8 cellular contexts compared by ENCODE assay signal in the genomic region with DNA sequence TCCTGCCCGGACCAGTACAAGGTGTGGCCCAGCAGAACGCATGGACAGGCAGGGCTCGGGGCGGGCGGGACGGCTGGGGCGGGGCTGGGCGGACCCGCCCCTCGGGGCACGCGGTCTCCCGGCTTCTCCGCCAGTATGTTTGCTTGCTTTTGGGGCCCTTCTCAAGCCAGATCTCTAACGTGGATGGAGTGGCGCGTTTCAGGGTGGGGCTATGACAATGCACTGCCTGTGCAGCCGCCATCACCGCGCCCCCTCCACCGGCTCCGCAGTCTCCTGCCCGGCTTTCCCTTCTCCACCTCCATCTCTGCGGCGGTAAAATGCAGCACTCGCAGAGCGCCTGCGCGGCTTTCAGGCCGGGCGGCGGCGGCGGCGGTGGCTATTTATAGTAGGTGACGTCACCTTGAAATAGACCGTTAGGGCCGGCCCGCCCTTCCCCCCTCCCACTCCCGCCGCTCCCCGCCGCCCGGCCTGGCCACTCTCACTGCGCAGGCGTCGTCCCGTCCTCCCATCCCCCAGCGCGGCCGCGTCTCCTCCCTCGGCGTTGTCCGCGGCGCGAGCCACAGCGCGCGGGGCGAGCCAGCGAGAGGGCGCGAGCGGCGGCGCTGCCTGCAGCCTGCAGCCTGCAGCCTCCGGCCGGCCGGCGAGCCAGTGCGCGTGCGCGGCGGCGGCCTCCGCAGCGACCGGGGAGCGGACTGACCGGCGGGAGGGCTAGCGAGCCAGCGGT. TPM values are rescaled to one million over a fixed set of nuclear protein-coding genes. Genes with fewer than 3 reads are reported as not detected.
DNase-seq lines count a peak whose midpoint lies in the region; ATAC-seq and TF ChIP-seq lines count a peak whose summit lies in the region.

A gene (plus strand): TSS at position 560 of the 724 bp plus-strand sequence. CDS start 199 bp downstream, outside the sequence.

- H3K36me3 ChIP-seq in HEK293 (ENCODE audit: control insufficient read depth in 2 of 2, insufficient read depth in 1 of 2, low read length in 2 of 2), result peaks cover 19 to 20% of the 10 kb centered on the region in 2 experiments
- H3K36me3 ChIP-seq in thoracic aorta, result no peaks in the 10 kb centered on the region

- peak within 1 kb of the TSS; percentile 79 to 88 for H3K27ac Mint-ChIP-seq in activated naive CD4-positive, alpha-beta T cell treated with anti-CD3 and anti-CD28 coated beads, Interleukin-2, amount 50 U/mL, for 72 hours
- H3K27ac Mint-ChIP-seq in glutamatergic neuron (ENCODE audit: unreplicated experiment) (peak within 1 kb of the TSS; percentile 91), osteocyte (ENCODE audit: unreplicated experiment) (peak within 1 kb of the TSS; percentile 90)

- H3K27me3 Mint-ChIP-seq in glutamatergic neuron (ENCODE audit: unreplicated experiment), result peaks cover 7% of the 10 kb centered on the region
- no peaks in the 10 kb centered on the region for H3K27me3 Mint-ChIP-seq in osteocyte (ENCODE audit: unreplicated experiment)

- H3K27ac ChIP-seq in HEK293 (ENCODE audit: extremely low read depth, low read depth, low read length) (peak within 1 kb of the TSS; percentile 99), thoracic aorta (peak within 1 kb of the TSS; percentile 89 to 96)

- H3K4me3 Mint-ChIP-seq in glutamatergic neuron (ENCODE audit: unreplicated experiment) (peak within 1 kb of the TSS; percentile 89), osteocyte (ENCODE audit: unreplicated experiment) (peak within 1 kb of the TSS; percentile 91)

- peak within 1 kb of the TSS; percentile 83 for H3K4me3 ChIP-seq in HEK293 (ENCODE audit: low read depth, low read length)
- H3K4me3 ChIP-seq in thoracic aorta, result peak within 1 kb of the TSS; percentile 99

- H3K27me3 ChIP-seq in thoracic aorta (replicated peaks; ENCODE audit: insufficient read depth), result no peaks in the 10 kb centered on the region

- H3K4me1 Mint-ChIP-seq in glutamatergic neuron (ENCODE audit: low read depth, unreplicated experiment) (peaks cover 9% of the 10 kb centered on the region), osteocyte (ENCODE audit: unreplicated experiment) (peaks cover 22% of the 10 kb centered on the region)

- CTCF ChIA-PET in HEK293 (lab: Yijun Ruan, JAX), result interaction anchor here (2.6 kb wide), 1 partner anchor 26 kb away, joined by 10 read pairs; no protein-coding TSS in a partner anchor

- H3K4me1 ChIP-seq in HEK293 (ENCODE audit: control insufficient read depth, insufficient read depth, low read length), result peaks cover 12% of the 10 kb centered on the region; the same call in 1 of the 2 replicates
- peaks cover 19 to 36% of the 10 kb centered on the region in 2 donors for H3K4me1 ChIP-seq in thoracic aorta (ENCODE audit: control insufficient read depth in 1 of 2, low read depth in 2 of 2)

- H3K9me3 Mint-ChIP-seq in activated naive CD4-positive, alpha-beta T cell treated with anti-CD3 and anti-CD28 coated beads, Interleukin-2, amount 50 U/mL, for 72 hours, result no peaks in the 10 kb centered on the region
- H3K9me3 Mint-ChIP-seq in glutamatergic neuron (ENCODE audit: unreplicated experiment) (peaks cover 2% of the 10 kb centered on the region), osteocyte (ENCODE audit: unreplicated experiment) (no peaks in the 10 kb centered on the region)

- DNase-seq in GM03348 (ENCODE audit: low spot score) (peak; percentile 99), MV-4-11 (lab: John Stamatoyannopoulos, UW) (peak; percentile 90), SKM-1 (lab: John Stamatoyannopoulos, UW; ENCODE audit: unreplicated experiment) (peak; percentile 93), glutamatergic neuron (peak; percentile 98), osteocyte (ENCODE audit: extremely low spot score, unreplicated experiment) (peak; percentile 99), thoracic aorta (ENCODE audit: low spot score) (peak; percentile 82)
- peak; percentile 86 to 94 for DNase-seq in activated naive CD4-positive, alpha-beta T cell treated with anti-CD3 and anti-CD28 coated beads, Interleukin-2, amount 50 U/mL, for 72 hours (ENCODE audit: low spot score in 2 of 2)

- POLR2A ChIA-PET in HEK293 (lab: Yijun Ruan, JAX), result interaction anchor here (2.3 kb wide), 1 partner anchor 267 kb away, joined by 5 read pairs; no protein-coding TSS in a partner anchor

- peaks cover 0 to 6% of the 10 kb centered on the region in 2 donors for H3K36me3 Mint-ChIP-seq in activated naive CD4-positive, alpha-beta T cell treated with anti-CD3 and anti-CD28 coated beads, Interleukin-2, amount 50 U/mL, for 72 hours
- H3K36me3 Mint-ChIP-seq in glutamatergic neuron (ENCODE audit: unreplicated experiment), result no peaks in the 10 kb centered on the region
- H3K36me3 Mint-ChIP-seq in osteocyte (ENCODE audit: unreplicated experiment), result peaks cover 7% of the 10 kb centered on the region

- peak; percentile 80 to 81 for ATAC-seq in activated naive CD4-positive, alpha-beta T cell treated with anti-CD3 and anti-CD28 coated beads, Interleukin-2, amount 50 U/mL, for 72 hours
- peak; percentile 86 for ATAC-seq in thoracic aorta (ENCODE audit: insufficient number of reproducible peaks, low FRiP score, low read depth)

- no peak for TF ChIP-seq CTCF in HEK293 (tag by site-specific recombination; IDR thresholded peaks at IDR 0.05)
- TF ChIP-seq CTCF in glutamatergic neuron (IDR thresholded peaks at IDR 0.05; ENCODE audit: partially characterized antibody, unreplicated experiment), result no peak
- TF ChIP-seq CTCF in osteocyte (IDR thresholded peaks at IDR 0.05), result no peak
- no peak for TF ChIP-seq CTCF in thoracic aorta (IDR thresholded peaks at IDR 0.05)

- H3K9me3 ChIP-seq in HEK293 (ENCODE audit: control insufficient read depth, insufficient read depth, low read depth, low read length) (no peaks in the 10 kb centered on the region), thoracic aorta (no peaks in the 10 kb centered on the region)

TF ChIP-seq in HEK293, 187 proteins besides CTCF, POLR2A, EP300 and RAD21 (continues in another document):
- TF ChIP-seq ZNF202 (tag by site-specific recombination; IDR thresholded peaks at IDR 0.05; ENCODE audit: borderline replicate concordance) (no peak), ZXDB (tag by site-specific recombination; IDR thresholded peaks at IDR 0.05) (peak; percentile 88), ZNF514 (tag by site-specific recombination; IDR thresholded peaks at IDR 0.05) (no peak), SP2 (tag by site-specific recombination; IDR thresholded peaks at IDR 0.05) (peak; percentile 79), ZNF473 (tag by site-specific recombination; IDR thresholded peaks at IDR 0.05) (no peak), ZBTB17 (tag by site-specific recombination; IDR thresholded peaks at IDR 0.05) (peak; percentile 42; the same call in 1 of the 2 replicates), ZNF112 (tag by site-specific recombination; IDR thresholded peaks at IDR 0.05) (no peak), ZNF677 (tag by site-specific recombination; IDR thresholded peaks at IDR 0.05) (peak; percentile 15; the same call in 1 of the 2 replicates), GFI1B (tag by site-specific recombination; IDR thresholded peaks at IDR 0.05) (no peak), ZNF660 (tag by site-specific recombination; IDR thresholded peaks at IDR 0.05) (no peak; the same call in 1 of the 2 replicates), ZNF624 (tag by site-specific recombination; IDR thresholded peaks at IDR 0.05) (no peak), RBAK (tag by site-specific recombination; IDR thresholded peaks at IDR 0.05) (no peak), ZNF239 (tag by site-specific recombination; IDR thresholded peaks at IDR 0.05) (no peak), ZBTB1 (tag by site-specific recombination; IDR thresholded peaks at IDR 0.05) (0 out of 2 replicates have a peak, but pooled peaks have one; percentile 27), MEIS1 (CRISPR knock-in tag; IDR thresholded peaks at IDR 0.05; ENCODE audit: borderline replicate concordance) (no peak), ZNF335 (tag by site-specific recombination; conservative IDR thresholded peaks at IDR 0.05) (peak; percentile 96), ZNF664 (tag by site-specific recombination; IDR thresholded peaks at IDR 0.05) (no peak), ZNF184 (tag by site-specific recombination; IDR thresholded peaks at IDR 0.05) (no peak)
- TF ChIP-seq, protein P1, sequence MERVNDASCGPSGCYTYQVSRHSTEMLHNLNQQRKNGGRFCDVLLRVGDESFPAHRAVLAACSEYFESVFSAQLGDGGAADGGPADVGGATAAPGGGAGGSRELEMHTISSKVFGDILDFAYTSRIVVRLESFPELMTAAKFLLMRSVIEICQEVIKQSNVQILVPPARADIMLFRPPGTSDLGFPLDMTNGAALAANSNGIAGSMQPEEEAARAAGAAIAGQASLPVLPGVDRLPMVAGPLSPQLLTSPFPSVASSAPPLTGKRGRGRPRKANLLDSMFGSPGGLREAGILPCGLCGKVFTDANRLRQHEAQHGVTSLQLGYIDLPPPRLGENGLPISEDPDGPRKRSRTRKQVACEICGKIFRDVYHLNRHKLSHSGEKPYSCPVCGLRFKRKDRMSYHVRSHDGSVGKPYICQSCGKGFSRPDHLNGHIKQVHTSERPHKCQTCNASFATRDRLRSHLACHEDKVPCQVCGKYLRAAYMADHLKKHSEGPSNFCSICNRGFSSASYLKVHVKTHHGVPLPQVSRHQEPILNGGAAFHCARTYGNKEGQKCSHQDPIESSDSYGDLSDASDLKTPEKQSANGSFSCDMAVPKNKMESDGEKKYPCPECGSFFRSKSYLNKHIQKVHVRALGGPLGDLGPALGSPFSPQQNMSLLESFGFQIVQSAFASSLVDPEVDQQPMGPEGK (tag by site-specific recombination; IDR thresholded peaks at IDR 0.05), result peak; percentile 87
- TF ChIP-seq, protein P2, sequence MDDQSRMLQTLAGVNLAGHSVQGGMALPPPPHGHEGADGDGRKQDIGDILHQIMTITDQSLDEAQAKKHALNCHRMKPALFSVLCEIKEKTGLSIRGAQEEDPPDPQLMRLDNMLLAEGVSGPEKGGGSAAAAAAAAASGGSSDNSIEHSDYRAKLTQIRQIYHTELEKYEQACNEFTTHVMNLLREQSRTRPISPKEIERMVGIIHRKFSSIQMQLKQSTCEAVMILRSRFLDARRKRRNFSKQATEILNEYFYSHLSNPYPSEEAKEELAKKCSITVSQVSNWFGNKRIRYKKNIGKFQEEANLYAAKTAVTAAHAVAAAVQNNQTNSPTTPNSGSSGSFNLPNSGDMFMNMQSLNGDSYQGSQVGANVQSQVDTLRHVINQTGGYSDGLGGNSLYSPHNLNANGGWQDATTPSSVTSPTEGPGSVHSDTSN (CRISPR knock-in tag; IDR thresholded peaks at IDR 0.05), result peak; percentile 51; the same call in 1 of the 2 replicates

RNA-seq across cellular contexts. Expression of the gene that starts here (rescaled TPM):
- 100 to 1,000 TPM in 1 of 2 donors, 10 to 100 TPM in 1; 95.9 to 143 TPM for total RNA-seq in activated naive CD4-positive, alpha-beta T cell treated with anti-CD3 and anti-CD28 coated beads, Interleukin-2, amount 50 U/mL, for 72 hours
- 250 TPM for total RNA-seq in glutamatergic neuron (ENCODE audit: unreplicated experiment)
- total RNA-seq in osteocyte, result 150 and 152 TPM in 2 replicates
- total RNA-seq in thoracic aorta, result 100 to 1,000 TPM; 174 to 175 TPM

Comparison
In these comparisons a context has a peak if more than half of its experiments do, and no peak if none do; other contexts are left out.
1. Peak in every context shown above with its lines: DNase-seq, ATAC-seq, H3K4me3 ChIP-seq and H3K27ac ChIP-seq.